ENCODE assay signal across 12 cellular contexts in the genomic region with DNA sequence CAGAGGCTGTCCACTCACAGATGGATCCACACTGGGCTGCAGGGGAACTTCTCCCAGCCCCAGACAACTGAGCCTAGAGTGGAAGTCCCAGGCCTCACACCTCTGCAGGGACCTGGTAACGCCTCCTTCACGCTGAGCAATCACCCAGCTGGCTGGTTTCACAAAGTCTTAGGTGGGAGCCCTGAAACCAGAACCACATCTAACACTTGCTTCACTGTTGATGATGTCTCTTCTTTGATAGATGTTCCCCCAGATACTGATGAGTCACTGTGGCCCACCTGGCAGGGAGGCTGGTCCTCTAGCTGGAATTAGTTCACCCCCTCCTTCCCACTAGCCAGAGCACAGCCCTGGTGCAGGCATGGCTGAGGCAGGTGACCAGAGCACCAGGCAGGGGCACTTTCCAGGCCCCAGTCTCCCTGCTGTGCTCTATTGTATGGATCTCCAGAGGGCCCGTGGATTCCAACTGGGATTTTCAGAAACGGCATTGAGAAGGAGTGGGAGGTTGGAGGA. TPM values are rescaled to one million over a fixed set of nuclear protein-coding genes. Genes with fewer than 3 reads are reported as not detected.
DNase-seq lines count a peak whose midpoint lies in the region; ATAC-seq and TF ChIP-seq lines count a peak whose summit lies in the region.
"Had no signal": no experiment of that assay in that cellular context is flagged by ENCODE, and none has a peak within 500 bp of the region (broad histone marks: within the 10 kb centered on the region; RNA-seq: fewer than 3 reads in every experiment).

No MANE protein-coding gene starts in this region.

- peaks cover 4% of the 10 kb centered on the region; the same call in 1 of the 2 replicates for H3F3A ChIP-seq in MM.1S (ENCODE audit: insufficient read depth, low read length)

- no peaks in the 10 kb centered on the region for H3K36me3 ChIP-seq in MM.1S (replicated peaks; ENCODE audit: insufficient read depth, low read length)
- H3K36me3 ChIP-seq: SJSA1 had no signal

- no peak overlapping the region for H3K4me2 ChIP-seq in MM.1S (ENCODE audit: low read depth, low read length)

- TF ChIP-seq CTCF in MM.1S (IDR thresholded peaks at IDR 0.05; ENCODE audit: low read length), result no peak

- no peaks in the 10 kb centered on the region for H3K9me3 ChIP-seq in MM.1S (replicated peaks; ENCODE audit: insufficient read depth, low read length)
- H3K9me3 ChIP-seq: SJSA1 had no signal

- ATAC-seq in GM18519 (IDR thresholded peaks at IDR 0.05; ENCODE audit: low FRiP score, unreplicated experiment), result peak; percentile 61
- ATAC-seq in GM21619 (IDR thresholded peaks at IDR 0.05; ENCODE audit: unreplicated experiment), result peak; percentile 89
- no peak for ATAC-seq in HG02970 (IDR thresholded peaks at IDR 0.05; ENCODE audit: low FRiP score, unreplicated experiment)
- no peak for ATAC-seq in esophagus mucosa
- ATAC-seq: left ventricle myocardium superior had no signal

- H3K4me1 ChIP-seq in MM.1S (ENCODE audit: low read length), result peaks cover 16% of the 10 kb centered on the region
- H3K4me1 ChIP-seq: SJSA1 had no signal

- H3K9ac ChIP-seq in MM.1S (ENCODE audit: low read length), result no peak overlapping the region

- H3K4me3 ChIP-seq in MM.1S (ENCODE audit: low read length), result no peak overlapping the region
- H3K4me3 ChIP-seq: SJSA1 had no signal

- H3K79me2 ChIP-seq in MM.1S (ENCODE audit: low read length), result no peaks in the 10 kb centered on the region

- H3K27ac ChIP-seq in MM.1S (ENCODE audit: low read length), result peak overlapping the region; percentile 39; the same call in 1 of the 2 replicates
- H3K27ac ChIP-seq in caudate nucleus (ENCODE audit: low read depth, low read length), result no peak overlapping the region
- H3K27ac ChIP-seq: SJSA1 had no signal

- no peaks in the 10 kb centered on the region for H3K27me3 ChIP-seq in MM.1S (replicated peaks; ENCODE audit: insufficient read depth, low read length)
- H3K27me3 ChIP-seq: SJSA1 had no signal

- peak overlapping the region; percentile 14; the same call in 1 of the 2 replicates for H2AFZ ChIP-seq in MM.1S (ENCODE audit: low read length)

- no peaks in the 10 kb centered on the region for H3K9me2 ChIP-seq in MM.1S (replicated peaks; ENCODE audit: insufficient read depth, low read length)

- H4K20me1 ChIP-seq in MM.1S (ENCODE audit: insufficient read depth, low read length), result no peaks in the 10 kb centered on the region

- DNase-seq in MM.1S (peak; percentile 87), caudate nucleus (lab: John Stamatoyannopoulos, UW) (no peak), NCI-H1436 treated with DMSO at 0.1 percent for 48 hours (lab: John Stamatoyannopoulos, UW) (no peak)
- DNase-seq in stimulated activated CD4-positive, alpha-beta T cell treated with anti-CD3 and anti-CD28 coated beads, Interleukin-12 subunit alpha, Interleukin-12 subunit beta, amount 100 ng/mL, for 48 hours (ENCODE audit: low read depth in 2 of 3, low spot score in 1 of 3), result peak; percentile 14 to 33 (median 31)
- DNase-seq: left ventricle myocardium superior, NCI-H1092 had no signal

RNA-seq across cellular contexts. Expression of a gene that starts 33.5 kb away (rescaled TPM):
- 0.36 TPM for total RNA-seq in esophagus mucosa
- total RNA-seq: Daoy, SJSA1 had no signal

RNA-seq across cellular contexts. Expression of a gene that starts 47.8 kb away (rescaled TPM):
- total RNA-seq in esophagus mucosa, result 0.28 TPM
- total RNA-seq: Daoy, SJSA1 had no signal

Comparison
In these comparisons a context has a peak if more than half of its experiments do, and no peak if none do; other contexts are left out.
1. ATAC-seq: peak in GM18519 (single experiment) and GM21619 (single experiment); none in HG02970 (single experiment) and esophagus mucosa (single experiment).
2. DNase-seq: peak in MM.1S (single experiment) and stimulated activated CD4-positive, alpha-beta T cell treated with anti-CD3 and anti-CD28 coated beads, Interleukin-12 subunit alpha, Interleukin-12 subunit beta, amount 100 ng/mL, for 48 hours (3 of 3); none in caudate nucleus (0 of 61) and NCI-H1436 treated with DMSO at 0.1 percent for 48 hours (single experiment).